Comparison of ENCODE assay signal across 1 cellular context in the genomic region with DNA sequence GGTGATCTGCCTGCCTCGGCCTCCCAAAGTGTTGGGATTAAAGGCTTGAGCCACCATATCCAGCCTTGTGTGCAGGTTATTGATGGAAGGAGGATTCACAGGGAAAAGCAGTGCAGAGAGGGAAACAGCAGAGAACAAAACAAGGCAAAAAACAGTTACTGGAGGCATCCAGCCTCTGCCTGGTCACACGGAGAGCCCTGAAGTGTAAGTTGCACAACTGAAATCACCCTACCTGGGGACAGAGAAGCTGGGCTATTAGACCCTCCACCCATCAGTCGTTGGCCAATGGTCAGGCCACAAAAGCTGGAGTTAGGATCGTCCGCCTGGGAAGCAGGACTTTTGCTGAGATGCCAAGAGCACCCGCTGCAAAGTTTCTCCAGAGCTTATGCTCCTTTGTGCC.
TF ChIP-seq lines count a peak whose summit lies in the region.

No MANE protein-coding gene starts in this region.

TF ChIP-seq in IMR-90, 13 proteins besides CTCF, POLR2A, EP300 and RAD21:
- TF ChIP-seq SMC3 (IDR thresholded peaks at IDR 0.05; ENCODE audit: low read depth, low read length): no peak
- no peak for TF ChIP-seq FOS (IDR thresholded peaks at IDR 0.05; ENCODE audit: low read depth, low read length)
- TF ChIP-seq, protein P1, sequence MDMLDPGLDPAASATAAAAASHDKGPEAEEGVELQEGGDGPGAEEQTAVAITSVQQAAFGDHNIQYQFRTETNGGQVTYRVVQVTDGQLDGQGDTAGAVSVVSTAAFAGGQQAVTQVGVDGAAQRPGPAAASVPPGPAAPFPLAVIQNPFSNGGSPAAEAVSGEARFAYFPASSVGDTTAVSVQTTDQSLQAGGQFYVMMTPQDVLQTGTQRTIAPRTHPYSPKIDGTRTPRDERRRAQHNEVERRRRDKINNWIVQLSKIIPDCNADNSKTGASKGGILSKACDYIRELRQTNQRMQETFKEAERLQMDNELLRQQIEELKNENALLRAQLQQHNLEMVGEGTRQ (IDR thresholded peaks at IDR 0.05; ENCODE audit: low read depth, low read length): no peak
- no peak for TF ChIP-seq CEBPB (IDR thresholded peaks at IDR 0.05; ENCODE audit: low read depth, low read length)
- TF ChIP-seq MXI1 (IDR thresholded peaks at IDR 0.05; ENCODE audit: borderline replicate concordance, low read depth, low read length): no peak
- TF ChIP-seq CHD1 (IDR thresholded peaks at IDR 0.05; ENCODE audit: low read depth, low read length): no peak
- no peak for TF ChIP-seq RFX5 (IDR thresholded peaks at IDR 0.05; ENCODE audit: low read depth, low read length)
- no peak for TF ChIP-seq NFE2L2 (IDR thresholded peaks at IDR 0.05; ENCODE audit: low read depth, low read length)
- TF ChIP-seq MAZ (IDR thresholded peaks at IDR 0.05; ENCODE audit: borderline replicate concordance, low read depth, low read length): no peak
- TF ChIP-seq, protein P2, sequence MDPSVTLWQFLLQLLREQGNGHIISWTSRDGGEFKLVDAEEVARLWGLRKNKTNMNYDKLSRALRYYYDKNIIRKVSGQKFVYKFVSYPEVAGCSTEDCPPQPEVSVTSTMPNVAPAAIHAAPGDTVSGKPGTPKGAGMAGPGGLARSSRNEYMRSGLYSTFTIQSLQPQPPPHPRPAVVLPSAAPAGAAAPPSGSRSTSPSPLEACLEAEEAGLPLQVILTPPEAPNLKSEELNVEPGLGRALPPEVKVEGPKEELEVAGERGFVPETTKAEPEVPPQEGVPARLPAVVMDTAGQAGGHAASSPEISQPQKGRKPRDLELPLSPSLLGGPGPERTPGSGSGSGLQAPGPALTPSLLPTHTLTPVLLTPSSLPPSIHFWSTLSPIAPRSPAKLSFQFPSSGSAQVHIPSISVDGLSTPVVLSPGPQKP (IDR thresholded peaks at IDR 0.05; ENCODE audit: borderline replicate concordance, low read depth, low read length): no peak
- TF ChIP-seq RCOR1 (IDR thresholded peaks at IDR 0.05; ENCODE audit: insufficient replicate concordance, low read length): no peak
- TF ChIP-seq MAFK (IDR thresholded peaks at IDR 0.05; ENCODE audit: low read depth, low read length): no peak
- no peak for TF ChIP-seq BHLHE40 (IDR thresholded peaks at IDR 0.05; ENCODE audit: low read depth, low read length)
